In the genomic region with DNA sequence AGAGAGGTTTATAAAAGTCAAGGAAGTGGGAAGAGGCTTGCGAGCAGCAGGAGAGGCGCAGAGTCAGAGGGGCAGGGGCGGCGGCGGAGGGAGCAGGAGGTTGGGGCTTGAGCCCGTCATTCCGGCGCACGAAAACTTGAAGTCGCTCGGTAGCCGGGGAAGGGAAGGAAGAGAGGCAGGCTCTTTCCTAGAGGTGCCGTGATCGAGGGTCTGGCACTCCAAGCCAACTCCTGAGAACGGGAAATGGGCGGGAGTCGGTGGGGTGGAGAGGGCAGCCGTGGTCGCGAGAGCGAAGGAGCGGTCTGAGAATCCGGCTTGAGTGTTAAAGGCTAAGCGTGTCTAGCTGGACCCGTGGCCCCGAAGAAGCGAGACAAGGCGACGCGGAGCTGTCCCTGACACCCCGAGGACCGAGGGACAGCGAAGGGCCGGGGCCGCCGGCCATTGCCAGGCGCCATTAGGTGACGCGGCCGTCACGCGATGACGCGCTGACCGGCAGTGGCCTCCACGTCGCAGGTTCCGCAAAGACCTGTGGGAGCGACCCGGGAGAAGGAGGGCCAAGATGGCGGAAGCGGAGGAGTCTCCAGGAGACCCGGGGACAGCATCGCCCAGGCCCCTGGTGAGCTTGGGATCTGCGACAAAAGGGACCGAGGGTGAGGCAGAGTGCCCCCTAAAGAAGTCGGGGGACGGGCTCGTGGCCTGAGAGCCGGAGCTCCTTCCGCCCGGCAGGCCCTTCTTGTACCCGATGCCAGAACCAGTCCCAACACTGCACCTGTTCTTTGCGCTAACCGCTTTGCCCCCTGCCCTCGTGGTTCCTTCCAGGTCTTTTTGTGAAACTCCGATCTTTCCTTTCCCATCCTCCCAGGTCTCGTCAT, we compare ENCODE assay signal across 1 cellular context.
TF ChIP-seq lines count a peak whose summit lies in the region.

Gene YIPF6 (plus strand): TSS at position 544 of the 872 bp plus-strand sequence. CDS start 16 bp downstream, at position 560.

TF ChIP-seq in HepG2, 621 proteins besides CTCF, POLR2A, EP300 and RAD21 (continued from another document and continues in another):
- TF ChIP-seq, protein P1, sequence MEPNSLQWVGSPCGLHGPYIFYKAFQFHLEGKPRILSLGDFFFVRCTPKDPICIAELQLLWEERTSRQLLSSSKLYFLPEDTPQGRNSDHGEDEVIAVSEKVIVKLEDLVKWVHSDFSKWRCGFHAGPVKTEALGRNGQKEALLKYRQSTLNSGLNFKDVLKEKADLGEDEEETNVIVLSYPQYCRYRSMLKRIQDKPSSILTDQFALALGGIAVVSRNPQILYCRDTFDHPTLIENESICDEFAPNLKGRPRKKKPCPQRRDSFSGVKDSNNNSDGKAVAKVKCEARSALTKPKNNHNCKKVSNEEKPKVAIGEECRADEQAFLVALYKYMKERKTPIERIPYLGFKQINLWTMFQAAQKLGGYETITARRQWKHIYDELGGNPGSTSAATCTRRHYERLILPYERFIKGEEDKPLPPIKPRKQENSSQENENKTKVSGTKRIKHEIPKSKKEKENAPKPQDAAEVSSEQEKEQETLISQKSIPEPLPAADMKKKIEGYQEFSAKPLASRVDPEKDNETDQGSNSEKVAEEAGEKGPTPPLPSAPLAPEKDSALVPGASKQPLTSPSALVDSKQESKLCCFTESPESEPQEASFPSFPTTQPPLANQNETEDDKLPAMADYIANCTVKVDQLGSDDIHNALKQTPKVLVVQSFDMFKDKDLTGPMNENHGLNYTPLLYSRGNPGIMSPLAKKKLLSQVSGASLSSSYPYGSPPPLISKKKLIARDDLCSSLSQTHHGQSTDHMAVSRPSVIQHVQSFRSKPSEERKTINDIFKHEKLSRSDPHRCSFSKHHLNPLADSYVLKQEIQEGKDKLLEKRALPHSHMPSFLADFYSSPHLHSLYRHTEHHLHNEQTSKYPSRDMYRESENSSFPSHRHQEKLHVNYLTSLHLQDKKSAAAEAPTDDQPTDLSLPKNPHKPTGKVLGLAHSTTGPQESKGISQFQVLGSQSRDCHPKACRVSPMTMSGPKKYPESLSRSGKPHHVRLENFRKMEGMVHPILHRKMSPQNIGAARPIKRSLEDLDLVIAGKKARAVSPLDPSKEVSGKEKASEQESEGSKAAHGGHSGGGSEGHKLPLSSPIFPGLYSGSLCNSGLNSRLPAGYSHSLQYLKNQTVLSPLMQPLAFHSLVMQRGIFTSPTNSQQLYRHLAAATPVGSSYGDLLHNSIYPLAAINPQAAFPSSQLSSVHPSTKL (CRISPR knock-in tag; IDR thresholded peaks at IDR 0.05), result peak; percentile 29; the same call in 1 of the 2 replicates
- no peak for TF ChIP-seq GABPA (IDR thresholded peaks at IDR 0.05; ENCODE audit: low read depth, low read length)
- TF ChIP-seq GABPA (CRISPR knock-in tag; IDR thresholded peaks at IDR 0.05; ENCODE audit: low read depth), result peak; percentile 57; the same call in 1 of the 2 replicates
- TF ChIP-seq MTF1 (CRISPR knock-in tag; IDR thresholded peaks at IDR 0.05), result no peak; the same call in 1 of the 2 replicates
- TF ChIP-seq BRF2 (CRISPR knock-in tag; IDR thresholded peaks at IDR 0.05), result no peak
- TF ChIP-seq ZNF550 (CRISPR knock-in tag; IDR thresholded peaks at IDR 0.05; ENCODE audit: borderline replicate concordance), result no peak
- 0 out of 2 replicates have a peak, but pooled peaks have one; percentile 22 for TF ChIP-seq KDM3A (CRISPR knock-in tag; IDR thresholded peaks at IDR 0.05; ENCODE audit: low read depth)
- TF ChIP-seq ZBED4 (CRISPR knock-in tag; IDR thresholded peaks at IDR 0.05; ENCODE audit: borderline replicate concordance), result no peak
- peak; percentile 77 for TF ChIP-seq GMEB2 (CRISPR knock-in tag; IDR thresholded peaks at IDR 0.05; ENCODE audit: low read depth)
- no peak for TF ChIP-seq RARG (CRISPR knock-in tag; IDR thresholded peaks at IDR 0.05; ENCODE audit: low read depth)
- peak; percentile 43; the same call in 1 of the 2 replicates for TF ChIP-seq NFRKB (IDR thresholded peaks at IDR 0.05)
- TF ChIP-seq ZKSCAN5 (CRISPR knock-in tag; IDR thresholded peaks at IDR 0.05), result no peak
- peak; percentile 69; the same call in 1 of the 2 replicates for TF ChIP-seq MYC (CRISPR knock-in tag; IDR thresholded peaks at IDR 0.05; ENCODE audit: borderline replicate concordance)
- TF ChIP-seq NFKB2 (CRISPR knock-in tag; IDR thresholded peaks at IDR 0.05; ENCODE audit: borderline replicate concordance), result peak; percentile 71; the same call in 1 of the 2 replicates
- no peak for TF ChIP-seq GTF2F1 (IDR thresholded peaks at IDR 0.05; ENCODE audit: low read length)
- TF ChIP-seq ZNF574 (CRISPR knock-in tag; IDR thresholded peaks at IDR 0.05), result peak; percentile 72
- no peak for TF ChIP-seq ADNP (CRISPR knock-in tag; IDR thresholded peaks at IDR 0.05)
- no peak for TF ChIP-seq NPAS2 (CRISPR knock-in tag; IDR thresholded peaks at IDR 0.05; ENCODE audit: borderline replicate concordance)
- TF ChIP-seq, protein P2, sequence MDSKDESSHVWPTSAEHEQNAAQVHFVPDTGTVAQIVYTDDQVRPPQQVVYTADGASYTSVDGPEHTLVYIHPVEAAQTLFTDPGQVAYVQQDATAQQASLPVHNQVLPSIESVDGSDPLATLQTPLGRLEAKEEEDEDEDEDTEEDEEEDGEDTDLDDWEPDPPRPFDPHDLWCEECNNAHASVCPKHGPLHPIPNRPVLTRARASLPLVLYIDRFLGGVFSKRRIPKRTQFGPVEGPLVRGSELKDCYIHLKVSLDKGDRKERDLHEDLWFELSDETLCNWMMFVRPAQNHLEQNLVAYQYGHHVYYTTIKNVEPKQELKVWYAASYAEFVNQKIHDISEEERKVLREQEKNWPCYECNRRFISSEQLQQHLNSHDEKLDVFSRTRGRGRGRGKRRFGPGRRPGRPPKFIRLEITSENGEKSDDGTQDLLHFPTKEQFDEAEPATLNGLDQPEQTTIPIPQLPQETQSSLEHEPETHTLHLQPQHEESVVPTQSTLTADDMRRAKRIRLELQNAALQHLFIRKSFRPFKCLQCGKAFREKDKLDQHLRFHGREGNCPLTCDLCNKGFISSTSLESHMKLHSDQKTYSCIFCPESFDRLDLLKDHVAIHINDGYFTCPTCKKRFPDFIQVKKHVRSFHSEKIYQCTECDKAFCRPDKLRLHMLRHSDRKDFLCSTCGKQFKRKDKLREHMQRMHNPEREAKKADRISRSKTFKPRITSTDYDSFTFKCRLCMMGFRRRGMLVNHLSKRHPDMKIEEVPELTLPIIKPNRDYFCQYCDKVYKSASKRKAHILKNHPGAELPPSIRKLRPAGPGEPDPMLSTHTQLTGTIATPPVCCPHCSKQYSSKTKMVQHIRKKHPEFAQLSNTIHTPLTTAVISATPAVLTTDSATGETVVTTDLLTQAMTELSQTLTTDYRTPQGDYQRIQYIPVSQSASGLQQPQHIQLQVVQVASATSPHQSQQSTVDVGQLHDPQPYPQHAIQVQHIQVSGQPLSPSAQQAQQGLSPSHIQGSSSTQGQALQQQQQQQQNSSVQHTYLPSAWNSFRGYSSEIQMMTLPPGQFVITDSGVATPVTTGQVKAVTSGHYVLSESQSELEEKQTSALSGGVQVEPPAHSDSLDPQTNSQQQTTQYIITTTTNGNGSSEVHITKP (CRISPR knock-in tag; IDR thresholded peaks at IDR 0.05; ENCODE audit: low read depth), result no peak; the same call in 1 of the 2 replicates
- peak; percentile 44; the same call in 1 of the 2 replicates for TF ChIP-seq ATF7-NPFF (CRISPR knock-in tag; IDR thresholded peaks at IDR 0.05; ENCODE audit: low read depth)
- peak; percentile 78 for TF ChIP-seq NR2C2 (CRISPR knock-in tag; IDR thresholded peaks at IDR 0.05; ENCODE audit: borderline replicate concordance)
- no peak for TF ChIP-seq MED8 (CRISPR knock-in tag; IDR thresholded peaks at IDR 0.05; ENCODE audit: insufficient replicate concordance)
- 0 out of 2 replicates have a peak, but pooled peaks have one; percentile 27 for TF ChIP-seq FOXA3 (CRISPR knock-in tag; IDR thresholded peaks at IDR 0.05)
- no peak for TF ChIP-seq SIX1 (CRISPR knock-in tag; IDR thresholded peaks at IDR 0.05; ENCODE audit: borderline replicate concordance)
- no peak for TF ChIP-seq HCFC1 (IDR thresholded peaks at IDR 0.05; ENCODE audit: low read depth, low read length)
- 0 out of 2 replicates have a peak, but pooled peaks have one; percentile 68 for TF ChIP-seq ZNF891 (CRISPR knock-in tag; IDR thresholded peaks at IDR 0.05)
- no peak for TF ChIP-seq ATAD3A (CRISPR knock-in tag; IDR thresholded peaks at IDR 0.05)
- TF ChIP-seq ZNF776 (CRISPR knock-in tag; IDR thresholded peaks at IDR 0.05), result no peak
- TF ChIP-seq BCL6 (CRISPR knock-in tag; IDR thresholded peaks at IDR 0.05), result peak; percentile 46; the same call in 1 of the 2 replicates
- TF ChIP-seq NFIC (IDR thresholded peaks at IDR 0.05; ENCODE audit: low read length), result no peak
- TF ChIP-seq YEATS2 (CRISPR knock-in tag; IDR thresholded peaks at IDR 0.05; ENCODE audit: borderline replicate concordance), result 0 out of 2 replicates have a peak, but pooled peaks have one; percentile 37
- no peak for TF ChIP-seq ZNF724P (CRISPR knock-in tag; IDR thresholded peaks at IDR 0.05; ENCODE audit: borderline replicate concordance)
- no peak for TF ChIP-seq XBP1 (CRISPR knock-in tag; IDR thresholded peaks at IDR 0.05)
- peak; percentile 72 for TF ChIP-seq ZFY (CRISPR knock-in tag; IDR thresholded peaks at IDR 0.05)
- TF ChIP-seq PHF20 (CRISPR knock-in tag; IDR thresholded peaks at IDR 0.05), result peak; percentile 82
